8 cellular contexts compared by ENCODE assay signal in the genomic region with DNA sequence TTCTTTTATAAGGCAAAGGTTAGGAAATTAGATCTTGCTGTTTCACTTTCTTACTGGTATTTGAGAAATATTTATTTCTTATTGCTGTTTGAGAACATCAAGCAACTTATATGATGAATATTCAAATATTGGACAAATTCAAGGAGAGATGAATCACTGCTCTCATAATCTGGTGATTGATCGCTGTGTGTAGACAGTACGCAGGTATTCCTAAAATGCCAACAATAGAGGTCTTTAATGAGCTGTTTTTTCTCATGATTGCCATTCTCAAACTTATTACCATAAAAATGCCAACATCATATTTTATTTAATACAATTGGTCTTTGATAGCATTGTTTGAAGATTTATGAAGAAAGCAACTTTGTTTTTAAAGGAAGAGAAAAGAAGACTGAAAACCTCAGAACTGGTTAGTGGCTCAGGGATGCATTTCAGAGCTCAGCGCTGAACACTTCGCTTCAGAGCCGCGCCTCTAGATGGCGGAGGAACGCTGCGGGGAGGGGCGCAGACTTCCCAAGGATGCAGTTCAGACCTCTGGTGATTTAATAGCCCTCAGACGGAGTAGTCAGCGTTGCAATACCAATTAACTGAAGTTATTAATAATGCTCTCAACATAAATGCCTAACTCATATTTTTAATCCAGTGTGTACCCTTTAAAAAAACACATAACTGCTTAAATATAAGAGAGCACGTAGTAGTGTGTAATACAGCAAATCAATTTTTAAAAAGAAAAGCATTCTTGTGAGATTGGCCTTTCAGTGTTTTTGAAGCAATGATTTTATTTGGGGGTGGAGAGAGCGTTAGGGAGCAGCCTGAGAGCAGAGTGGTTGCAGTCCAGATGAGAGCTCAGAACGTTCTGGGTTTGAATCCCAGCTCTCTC. TPM values are rescaled to one million over a fixed set of nuclear protein-coding genes. Genes with fewer than 3 reads are reported as not detected.
A peak's percentile ranks its signal among the peaks of the same experiment; 100 is the strongest.
DNase-seq lines count a peak whose midpoint lies in the region; ATAC-seq and TF ChIP-seq lines count a peak whose summit lies in the region.

No MANE protein-coding gene starts in this region.

- H3K36me3 ChIP-seq in lower lobe of right lung, result no peaks in the 10 kb centered on the region

- peaks cover 3% of the 10 kb centered on the region for H3K4me1 Mint-ChIP-seq in activated T-helper 2 cell treated with anti-CD3 and anti-CD28 coated beads, Interferon-gamma antibody, Interleukin-2, Interleukin-4, amounts not matched to agents 10 μg/mL and 5 μg/mL and 100 μg/mL, durations not matched to agents 14 hours and 24 hours and 36 hours (ENCODE audit: low read depth)

- no peak overlapping the region for H3K27ac Mint-ChIP-seq in activated T-helper 2 cell treated with anti-CD3 and anti-CD28 coated beads, Interferon-gamma antibody, Interleukin-2, Interleukin-4, amounts not matched to agents 10 μg/mL and 5 μg/mL and 100 μg/mL, durations not matched to agents 14 hours and 24 hours and 36 hours

- no peak overlapping the region for H3K4me3 ChIP-seq in lower lobe of right lung

- H3K4me1 ChIP-seq in lower lobe of right lung, result no peaks in the 10 kb centered on the region

- no peak overlapping the region for H3K27ac ChIP-seq in lower lobe of right lung

- H3K4me3 Mint-ChIP-seq in activated T-helper 2 cell treated with anti-CD3 and anti-CD28 coated beads, Interferon-gamma antibody, Interleukin-2, Interleukin-4, amounts not matched to agents 10 μg/mL and 5 μg/mL and 100 μg/mL, durations not matched to agents 14 hours and 24 hours and 36 hours (ENCODE audit: low read depth), result no peak overlapping the region

- no peaks in the 10 kb centered on the region for H3K36me3 Mint-ChIP-seq in activated T-helper 2 cell treated with anti-CD3 and anti-CD28 coated beads, Interferon-gamma antibody, Interleukin-2, Interleukin-4, amounts not matched to agents 10 μg/mL and 5 μg/mL and 100 μg/mL, durations not matched to agents 14 hours and 24 hours and 36 hours (ENCODE audit: low read depth)

- peak; percentile 33 for DNase-seq in COR-L47 (lab: John Stamatoyannopoulos, UW)
- DNase-seq in NCI-H2227 treated with DMSO at 0.1 percent for 48 hours (lab: John Stamatoyannopoulos, UW), result peak; percentile 3
- peak; percentile 25 for DNase-seq in cerebellum (ENCODE audit: low spot score)
- DNase-seq in lower lobe of right lung, result peak; percentile 74
- no peak for DNase-seq in activated T-helper 2 cell treated with anti-CD3 and anti-CD28 coated beads, Interferon-gamma antibody, Interleukin-2, Interleukin-4, amounts not matched to agents 10 μg/mL and 5 μg/mL and 100 μg/mL, durations not matched to agents 14 hours and 24 hours and 36 hours (ENCODE audit: low spot score)
- no peak for DNase-seq in NCI-H446 treated with DMSO at 0.1 percent for 48 hours (lab: John Stamatoyannopoulos, UW)
- DNase-seq in cortex of kidney (lab: John Stamatoyannopoulos, UW), result no peak

- H3K27me3 Mint-ChIP-seq in activated T-helper 2 cell treated with anti-CD3 and anti-CD28 coated beads, Interferon-gamma antibody, Interleukin-2, Interleukin-4, amounts not matched to agents 10 μg/mL and 5 μg/mL and 100 μg/mL, durations not matched to agents 14 hours and 24 hours and 36 hours (ENCODE audit: low read depth), result peaks cover 20% of the 10 kb centered on the region

- H3K9me3 Mint-ChIP-seq in activated T-helper 2 cell treated with anti-CD3 and anti-CD28 coated beads, Interferon-gamma antibody, Interleukin-2, Interleukin-4, amounts not matched to agents 10 μg/mL and 5 μg/mL and 100 μg/mL, durations not matched to agents 14 hours and 24 hours and 36 hours, result no peaks in the 10 kb centered on the region

- intact Hi-C loops in lower lobe of right lung (cut with DNase I), result no loop called here
- intact Hi-C loops in activated T-helper 2 cell treated with anti-CD3 and anti-CD28 coated beads, Interferon-gamma antibody, Interleukin-2, Interleukin-4, amounts not matched to agents 10 μg/mL and 5 μg/mL and 100 μg/mL, durations not matched to agents 14 hours and 24 hours and 36 hours (cut with micrococcal nuclease), result no loop called here

- H3K27me3 ChIP-seq in lower lobe of right lung (ENCODE audit: low read depth), result no peaks in the 10 kb centered on the region

- H3K9me3 ChIP-seq in lower lobe of right lung, result no peaks in the 10 kb centered on the region

- TF ChIP-seq CTCF in lower lobe of right lung (IDR thresholded peaks at IDR 0.05), result peak; percentile 50

- ATAC-seq in GM21576 (IDR thresholded peaks at IDR 0.05; ENCODE audit: unreplicated experiment) (peak; percentile 50), lower lobe of right lung (peak; percentile 81 to 89)

RNA-seq across cellular contexts. Expression of a gene that starts 38.5 kb away (rescaled TPM):
- total RNA-seq in cerebellum, result 0.27 TPM
- total RNA-seq in lower lobe of right lung, result 63.5 TPM
- 0.39 and 0.48 TPM in 2 replicates for total RNA-seq in activated T-helper 2 cell treated with anti-CD3 and anti-CD28 coated beads, Interferon-gamma antibody, Interleukin-2, Interleukin-4, amounts not matched to agents 10 μg/mL and 5 μg/mL and 100 μg/mL, durations not matched to agents 14 hours and 24 hours and 36 hours

Comparison
In these comparisons a context has a peak if more than half of its experiments do, and no peak if none do; other contexts are left out.
1. DNase-seq: peak in COR-L47 (single experiment), NCI-H2227 treated with DMSO at 0.1 percent for 48 hours (single experiment), cerebellum (single experiment) and lower lobe of right lung (single experiment); none in activated T-helper 2 cell treated with anti-CD3 and anti-CD28 coated beads, Interferon-gamma antibody, Interleukin-2, Interleukin-4, amounts not matched to agents 10 μg/mL and 5 μg/mL and 100 μg/mL, durations not matched to agents 14 hours and 24 hours and 36 hours (single experiment), NCI-H446 treated with DMSO at 0.1 percent for 48 hours (single experiment) and cortex of kidney (single experiment).
2. RNA of a gene that starts 38.5 kb away (total RNA-seq): 63.5 TPM in lower lobe of right lung (single experiment); 0.39 to 0.48 TPM in activated T-helper 2 cell treated with anti-CD3 and anti-CD28 coated beads, Interferon-gamma antibody, Interleukin-2, Interleukin-4, amounts not matched to agents 10 μg/mL and 5 μg/mL and 100 μg/mL, durations not matched to agents 14 hours and 24 hours and 36 hours and 0.27 TPM in cerebellum (single experiment); every median in the first group is over 10 times any median in the second.